In genomic region chr2:184597571-184597980, GRCh38 we compare ENCODE assay signal across 1 cellular context.
TF ChIP-seq lines count a peak whose summit lies in the region.

No MANE protein-coding gene starts in this region.

TF ChIP-seq in GM23338, 12 proteins besides CTCF, POLR2A, EP300 and RAD21 (continued from another document):
- TF ChIP-seq STAT1 (IDR thresholded peaks at IDR 0.05; ENCODE audit: unreplicated experiment), result no peak
